19 cellular contexts compared by ENCODE assay signal in the genomic region with DNA sequence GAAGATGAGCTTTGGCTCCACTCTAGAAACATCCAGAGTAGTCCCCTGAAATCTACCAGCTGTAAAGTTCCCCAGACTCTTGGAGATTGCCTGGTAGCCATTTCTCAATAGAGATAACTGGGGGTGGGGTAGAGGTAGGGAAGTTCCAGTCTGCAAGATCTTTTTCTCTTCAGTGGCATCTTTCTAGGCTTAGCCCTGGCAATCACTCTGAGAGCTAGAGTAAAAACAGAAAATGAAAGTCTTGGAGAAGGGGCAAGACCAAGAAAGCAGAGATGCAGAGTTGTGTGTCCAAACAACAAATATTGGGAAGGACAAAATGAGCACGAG. TPM values are rescaled to one million over a fixed set of nuclear protein-coding genes. Genes with fewer than 3 reads are reported as not detected.
DNase-seq lines count a peak whose midpoint lies in the region; ATAC-seq and TF ChIP-seq lines count a peak whose summit lies in the region.
"Had no signal": no experiment of that assay in that cellular context is flagged by ENCODE, and none has a peak within 500 bp of the region (broad histone marks: within the 10 kb centered on the region; RNA-seq: fewer than 3 reads in every experiment).

No MANE protein-coding gene starts in this region.

- TF ChIP-seq CTCF in natural killer cell (IDR thresholded peaks at IDR 0.05) (no peak), gastroesophageal sphincter (IDR thresholded peaks at IDR 0.05) (no peak), neural progenitor cell (IDR thresholded peaks at IDR 0.05) (no peak), foreskin fibroblast (IDR thresholded peaks at IDR 0.05; ENCODE audit: low read depth, low read length) (no peak)

- H3K27ac ChIP-seq in gastroesophageal sphincter (peak overlapping the region in 3 of 4 donors; percentile 49 to 63 (median 56)), neural progenitor cell (no peak overlapping the region)
- H3K27ac ChIP-seq: KMS-11 had no signal

- no peak for DNase-seq in natural killer cell treated with Interleukin-12 subunit alpha and Interleukin-12 subunit beta and Interleukin-15 and Interleukin-18, amount 100 ng/mL, for 72 hours (ENCODE audit: low spot score)
- DNase-seq in natural killer cell (no peak), neural progenitor cell (ENCODE audit: low spot score) (no peak), foreskin fibroblast (no peak), retina (no peak), NCI-H510A treated with DMSO at 0.1 percent for 48 hours (lab: John Stamatoyannopoulos, UW) (no peak)
- DNase-seq: ACHN; Caco-2; CD4-positive, CD25-positive, alpha-beta regulatory T cell; DMS153; EL; HCEC 1CT; NCI-H1436 treated with DMSO at 0.1 percent for 48 hours; NCI-H2029 treated with DMSO at 0.1 percent for 48 hours; NCI-H774; PC-3 had no signal

- peak overlapping the region; percentile 34 for H3K4me3 Mint-ChIP-seq in natural killer cell treated with Interleukin-12 subunit alpha and Interleukin-12 subunit beta and Interleukin-15 and Interleukin-18, amount 100 ng/mL, for 72 hours
- no peak overlapping the region for H3K4me3 Mint-ChIP-seq in natural killer cell
- H3K4me3 Mint-ChIP-seq in neural progenitor cell, result no peak overlapping the region
- H3K4me3 Mint-ChIP-seq: CD4-positive, CD25-positive, alpha-beta regulatory T cell had no signal

- no peak overlapping the region for H3K9ac ChIP-seq in neural progenitor cell
- H3K9ac ChIP-seq: KMS-11 had no signal

- H4K20me1 ChIP-seq in neural progenitor cell (ENCODE audit: low read depth), result no peaks in the 10 kb centered on the region

- H3K4me1 Mint-ChIP-seq in natural killer cell treated with Interleukin-12 subunit alpha and Interleukin-12 subunit beta and Interleukin-15 and Interleukin-18, amount 100 ng/mL, for 72 hours (ENCODE audit: low read depth in 2 of 2), result peaks cover 16 to 33% of the 10 kb centered on the region in 2 donors
- H3K4me1 Mint-ChIP-seq in natural killer cell (peaks cover 6 to 8% of the 10 kb centered on the region in 2 donors), neural progenitor cell (peaks cover 44% of the 10 kb centered on the region)

- H3K4me3 ChIP-seq in gastroesophageal sphincter, result no peak overlapping the region
- no peak overlapping the region for H3K4me3 ChIP-seq in neural progenitor cell
- H3K4me3 ChIP-seq in foreskin fibroblast (ENCODE audit: low read depth in 1 of 2, low read length in 2 of 2), result no peak overlapping the region

- TF ChIP-seq POLR2A in gastroesophageal sphincter (IDR thresholded peaks at IDR 0.05), result no peak

- no peaks in the 10 kb centered on the region for H3K36me3 Mint-ChIP-seq in natural killer cell treated with Interleukin-12 subunit alpha and Interleukin-12 subunit beta and Interleukin-15 and Interleukin-18, amount 100 ng/mL, for 72 hours
- H3K36me3 Mint-ChIP-seq in natural killer cell, result no peaks in the 10 kb centered on the region
- no peaks in the 10 kb centered on the region for H3K36me3 Mint-ChIP-seq in neural progenitor cell

- ATAC-seq in natural killer cell treated with Interleukin-12 subunit alpha and Interleukin-12 subunit beta and Interleukin-15 and Interleukin-18, amount 100 ng/mL, for 72 hours, result peak; percentile 31 to 84
- no peak for ATAC-seq in natural killer cell
- ATAC-seq in gastroesophageal sphincter, result no peak
- ATAC-seq: HepG2, PC-3 had no signal

- peaks cover 14% of the 10 kb centered on the region for H3F3A ChIP-seq in neural progenitor cell (ENCODE audit: low read depth)

- H3K79me2 ChIP-seq in neural progenitor cell (ENCODE audit: low read depth), result no peaks in the 10 kb centered on the region

- 27% methylated on average over 1 of the region's 1 CpG; no CpG with 5 or more reads in 1 of the 2 donors for WGBS in gastroesophageal sphincter (ENCODE audit: low coverage in 1 of 2), 2 donors

- intact Hi-C loops in natural killer cell (cut with micrococcal nuclease), result no loop called here

- H3K4me2 ChIP-seq in neural progenitor cell, result peak overlapping the region; percentile 58
- H3K4me2 ChIP-seq: KMS-11 had no signal

- TF ChIP-seq EP300 in gastroesophageal sphincter (IDR thresholded peaks at IDR 0.05), result no peak

- peak overlapping the region; percentile 3 for H2AFZ ChIP-seq in neural progenitor cell (replicated peaks)

- H3K4me1 ChIP-seq in gastroesophageal sphincter, result peaks cover 17 to 87% (median 38%) of the 10 kb centered on the region in 3 donors
- peaks cover 34% of the 10 kb centered on the region for H3K4me1 ChIP-seq in neural progenitor cell

- H3K27ac Mint-ChIP-seq in natural killer cell treated with Interleukin-12 subunit alpha and Interleukin-12 subunit beta and Interleukin-15 and Interleukin-18, amount 100 ng/mL, for 72 hours, result peak overlapping the region; percentile 57 to 86
- no peak overlapping the region for H3K27ac Mint-ChIP-seq in natural killer cell
- no peak overlapping the region for H3K27ac Mint-ChIP-seq in neural progenitor cell

- H3K27me3 ChIP-seq in gastroesophageal sphincter (no peaks in the 10 kb centered on the region), neural progenitor cell (no peaks in the 10 kb centered on the region)

- peaks cover 3% of the 10 kb centered on the region for H3K9me3 Mint-ChIP-seq in natural killer cell treated with Interleukin-12 subunit alpha and Interleukin-12 subunit beta and Interleukin-15 and Interleukin-18, amount 100 ng/mL, for 72 hours
- no peaks in the 10 kb centered on the region for H3K9me3 Mint-ChIP-seq in natural killer cell
- H3K9me3 Mint-ChIP-seq in neural progenitor cell, result peaks cover 5% of the 10 kb centered on the region
- H3K9me3 Mint-ChIP-seq: CD4-positive, CD25-positive, alpha-beta regulatory T cell had no signal

- H3K9me3 ChIP-seq in gastroesophageal sphincter (no peaks in the 10 kb centered on the region), neural progenitor cell (ENCODE audit: low read depth) (no peaks in the 10 kb centered on the region)
- H3K9me3 ChIP-seq: Caco-2 had no signal

- H3K36me3 ChIP-seq in gastroesophageal sphincter, result no peaks in the 10 kb centered on the region
- no peaks in the 10 kb centered on the region for H3K36me3 ChIP-seq in neural progenitor cell

- H3K27me3 Mint-ChIP-seq in natural killer cell treated with Interleukin-12 subunit alpha and Interleukin-12 subunit beta and Interleukin-15 and Interleukin-18, amount 100 ng/mL, for 72 hours, result no peaks in the 10 kb centered on the region
- H3K27me3 Mint-ChIP-seq in natural killer cell (ENCODE audit: low read depth in 2 of 2), result no peaks in the 10 kb centered on the region
- peaks cover 7% of the 10 kb centered on the region for H3K27me3 Mint-ChIP-seq in neural progenitor cell (ENCODE audit: insufficient read depth, low read depth)
- H3K27me3 Mint-ChIP-seq: CD4-positive, CD25-positive, alpha-beta regulatory T cell had no signal

RNA-seq across cellular contexts. Expression of gene LCLAT1, which starts 41.8 kb away (rescaled TPM):
- 10 to 100 TPM; 25.5 to 33.1 TPM for total RNA-seq in natural killer cell treated with Interleukin-12 subunit alpha and Interleukin-12 subunit beta and Interleukin-15 and Interleukin-18, amount 100 ng/mL, for 72 hours
- total RNA-seq in natural killer cell (10 to 100 TPM; 13.0 to 16.2 (median 14.2) TPM), gastroesophageal sphincter (10 to 100 TPM; 25.3 to 55.4 (median 43.1) TPM), neural progenitor cell (ENCODE audit: low replicate concordance) (19.2 and 21.6 TPM in 2 replicates)

Comparison
In these comparisons a context has a peak if more than half of its experiments do, and no peak if none do; other contexts are left out.
1. ATAC-seq: peak in natural killer cell treated with Interleukin-12 subunit alpha and Interleukin-12 subunit beta and Interleukin-15 and Interleukin-18, amount 100 ng/mL, for 72 hours (2 of 2); none in natural killer cell (0 of 3) and gastroesophageal sphincter (single experiment).
2. H3K27ac Mint-ChIP-seq: peak in natural killer cell treated with Interleukin-12 subunit alpha and Interleukin-12 subunit beta and Interleukin-15 and Interleukin-18, amount 100 ng/mL, for 72 hours (2 of 2); none in natural killer cell (0 of 2) and neural progenitor cell (single experiment).